In the genomic region with DNA sequence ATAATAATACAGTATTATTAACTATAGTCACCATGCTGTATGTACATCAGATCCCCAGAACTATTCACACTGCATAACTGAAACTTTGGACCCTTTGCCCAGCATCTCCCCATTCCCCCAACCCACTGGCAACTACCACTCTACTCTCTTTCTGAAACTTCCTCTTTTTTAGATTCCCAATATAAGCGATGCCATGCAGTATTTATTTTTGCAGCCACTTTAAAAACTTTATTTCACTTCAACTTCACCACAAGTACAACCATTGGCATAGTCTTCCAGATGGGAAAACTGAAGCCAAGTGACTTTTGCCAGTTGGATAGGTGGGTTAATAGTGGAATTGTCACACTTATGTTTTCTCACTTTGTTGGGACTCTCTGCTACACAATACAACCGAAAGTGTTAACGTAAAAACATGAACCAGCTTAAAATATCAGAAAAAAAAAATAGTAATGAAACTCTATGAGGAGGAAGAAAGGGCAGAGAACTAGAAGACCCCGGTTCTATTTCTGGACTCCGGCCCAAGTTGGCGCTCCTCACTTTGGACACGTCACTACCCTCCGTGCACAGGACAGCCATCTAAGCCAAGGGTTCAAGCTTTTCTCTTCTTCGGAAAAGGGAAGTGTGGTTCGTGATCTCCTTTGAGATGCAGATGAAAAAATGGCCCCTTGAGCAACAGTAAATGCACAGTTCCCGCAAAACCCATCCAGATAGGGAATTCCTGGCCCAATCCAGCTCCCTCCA, we compare ENCODE assay signal across 8 cellular contexts. TPM values are rescaled to one million over a fixed set of nuclear protein-coding genes. Genes with fewer than 3 reads are reported as not detected.
DNase-seq lines count a peak whose midpoint lies in the region; ATAC-seq and TF ChIP-seq lines count a peak whose summit lies in the region.

No MANE protein-coding gene starts in this region.

- H4K20me1 ChIP-seq in HCT116 (ENCODE audit: insufficient read depth) (no peaks in the 10 kb centered on the region), osteoblast (ENCODE audit: insufficient read depth, low read length) (no peaks in the 10 kb centered on the region)

- H3K4me1 Mint-ChIP-seq in effector memory CD8-positive, alpha-beta T cell (ENCODE audit: low read depth in 2 of 2) = peaks cover 15% of the 10 kb centered on the region in 2 donors

- TF ChIP-seq POLR2A in HCT116 (IDR thresholded peaks at IDR 0.05; ENCODE audit: borderline replicate concordance, extremely low read depth, insufficient read depth, insufficient read length) = no peak
- TF ChIP-seq POLR2A in Peyer's patch (IDR thresholded peaks at IDR 0.05) = no peak

- no peaks in the 10 kb centered on the region for H3K27me3 Mint-ChIP-seq in effector memory CD8-positive, alpha-beta T cell

- H3K4me3 ChIP-seq in HCT116 (replicated peaks in 1 of 2; ENCODE audit: low read depth in 1 of 2, low read length in 2 of 2) (peak overlapping the region; percentile 87 to 98), Peyer's patch (peak overlapping the region; percentile 45 to 77 (median 64)), osteoblast (ENCODE audit: insufficient read depth, low read length) (peak overlapping the region; percentile 90)

- no peaks in the 10 kb centered on the region for H3K9me2 ChIP-seq in HCT116 (ENCODE audit: insufficient read depth)

- H3K79me2 ChIP-seq in HCT116 (ENCODE audit: insufficient read depth, low read length) (peaks cover 43% of the 10 kb centered on the region), osteoblast (ENCODE audit: insufficient read depth, low read length) (peaks cover 36% of the 10 kb centered on the region)

- peak overlapping the region; percentile 73 to 88 for H3K4me3 Mint-ChIP-seq in effector memory CD8-positive, alpha-beta T cell

- RAD21 ChIA-PET in HCT116 (lab: Charles Lee; ENCODE audit: low non-redundant PET in 1 of 2, low total read pairs in 2 of 2, uncharacterized antibody in 2 of 2, unreplicated experiment in 2 of 2) = no interaction called here

- no peak for TF ChIP-seq RAD21 in HCT116 (IDR thresholded peaks at IDR 0.05; ENCODE audit: low read depth)

- TSS peak; percentile 72 for BruUV-seq in HCT116 (replicated peaks; lab: Mats Ljungman, UMichigan)

- H3K9me3 Mint-ChIP-seq in effector memory CD8-positive, alpha-beta T cell = no peaks in the 10 kb centered on the region

- H3K36me3 ChIP-seq in HCT116 (ENCODE audit: control insufficient read depth in 1 of 2, insufficient read depth in 2 of 2, low read length in 2 of 2) (peaks cover 15 to 25% of the 10 kb centered on the region in 2 experiments), Peyer's patch (no peaks in the 10 kb centered on the region), osteoblast (ENCODE audit: insufficient read depth, low read length) (peaks cover 7% of the 10 kb centered on the region)

- ATAC-seq in HCT116 (peak; percentile 18), GM19397 (IDR thresholded peaks at IDR 0.05; ENCODE audit: unreplicated experiment) (no peak)
- ATAC-seq in effector memory CD8-positive, alpha-beta T cell (replicated peaks) = no peak

- H3K4me1 ChIP-seq in HCT116 (ENCODE audit: control insufficient read depth in 1 of 2, insufficient read depth in 2 of 2, low read length in 2 of 2) = peaks cover 4 to 11% of the 10 kb centered on the region in 2 experiments; a peak in 3 of 4 replicates
- peaks cover 0 to 4% (median 0%) of the 10 kb centered on the region in 4 donors for H3K4me1 ChIP-seq in Peyer's patch
- H3K4me1 ChIP-seq in osteoblast (ENCODE audit: insufficient read depth, low read length) = peaks cover 8% of the 10 kb centered on the region

- intact Hi-C loops in HCT116 (cut with micrococcal nuclease) = no loop called here

- H3K4me2 ChIP-seq in HCT116 (ENCODE audit: low read length) (peak overlapping the region; percentile 83), osteoblast (ENCODE audit: insufficient read depth, low read length) (peak overlapping the region; percentile 94)

- H3K9ac ChIP-seq in HCT116 (ENCODE audit: low read length) = peak overlapping the region; percentile 97

- H2AFZ ChIP-seq in HCT116 (ENCODE audit: low read depth, low read length, poor library complexity, severe bottlenecking) = peak overlapping the region; percentile 90
- peak overlapping the region; percentile 97 for H2AFZ ChIP-seq in osteoblast (ENCODE audit: low read length)

- POLR2A ChIA-PET in HCT116 (lab: Charles Lee) = no interaction called here

- CTCF ChIA-PET in HCT116 (lab: Charles Lee) = interaction anchor here (0.9 kb wide), 1 partner anchor 9 kb away, joined by 3 read pairs; no protein-coding TSS in a partner anchor

- H3K27me3 ChIP-seq in HCT116 (ENCODE audit: insufficient read depth, low read length) (no peaks in the 10 kb centered on the region), Peyer's patch (no peaks in the 10 kb centered on the region), osteoblast (ENCODE audit: insufficient read depth, low read length) (no peaks in the 10 kb centered on the region)

- peak overlapping the region; percentile 92 for H3K27ac Mint-ChIP-seq in effector memory CD8-positive, alpha-beta T cell

- H3K27ac ChIP-seq in HCT116 (ENCODE audit: low read depth, low read length) (peak overlapping the region; percentile 70), Peyer's patch (no peak overlapping the region), osteoblast (ENCODE audit: low read depth, low read length) (peak overlapping the region; percentile 52)

- peaks cover 7% of the 10 kb centered on the region for H3K36me3 Mint-ChIP-seq in effector memory CD8-positive, alpha-beta T cell (ENCODE audit: insufficient read depth)

- no peak for TF ChIP-seq CTCF in HCT116 (IDR thresholded peaks at IDR 0.05 in 2 of 3, conservative IDR thresholded peaks at IDR 0.05 in 1 of 3; ENCODE audit: borderline replicate concordance in 1 of 3, insufficient read depth in 1 of 3, low read depth in 2 of 3, low read length in 2 of 3)
- TF ChIP-seq CTCF in Peyer's patch (IDR thresholded peaks at IDR 0.05) = no peak
- TF ChIP-seq CTCF in osteoblast (IDR thresholded peaks at IDR 0.05; ENCODE audit: extremely low read depth, low read depth, low read length) = no peak

- H3K9me3 ChIP-seq in HCT116 (ENCODE audit: control insufficient read depth in 1 of 2, insufficient read depth in 1 of 2, low read depth in 1 of 2, low read length in 2 of 2) = no peaks in the 10 kb centered on the region
- H3K9me3 ChIP-seq in Peyer's patch = no peaks in the 10 kb centered on the region
- H3K9me3 ChIP-seq in osteoblast (ENCODE audit: low read depth, low read length) = no peaks in the 10 kb centered on the region

- peak; percentile 52 for DNase-seq in EL
- DNase-seq in HCT116 (ENCODE audit: low read depth, low spot score) = no peak
- no peak for DNase-seq in Peyer's patch
- no peak for DNase-seq in effector memory CD8-positive, alpha-beta T cell
- DNase-seq in osteoblast (ENCODE audit: insufficient read length, low spot score, missing footprints) = no peak
- DNase-seq in KG1 (lab: John Stamatoyannopoulos, UW) = no peak
- DNase-seq in activated effector memory CD4-positive, alpha-beta T cell treated with anti-CD3 and anti-CD28 coated beads, Interleukin-2, amount 50 U/mL, for 16 hours = no peak

TF ChIP-seq in HCT116, 20 proteins besides CTCF, POLR2A, EP300 and RAD21:
- TF ChIP-seq YY1 (IDR thresholded peaks at IDR 0.05; ENCODE audit: extremely low read depth, insufficient replicate concordance, low read depth, low read length) (no peak), ZNF274 (IDR thresholded peaks at IDR 0.05; ENCODE audit: low read depth, low read length) (no peak), ELF1 (IDR thresholded peaks at IDR 0.05; ENCODE audit: borderline replicate concordance, low read depth) (no peak), ZFX (IDR thresholded peaks at IDR 0.05) (no peak), SRF (IDR thresholded peaks at IDR 0.05; ENCODE audit: low read depth) (no peak), EZH2 (IDR thresholded peaks at IDR 0.05) (no peak), FOSL1 (IDR thresholded peaks at IDR 0.05; ENCODE audit: low read depth) (no peak), CEBPB (IDR thresholded peaks at IDR 0.05; ENCODE audit: low read depth) (no peak), SP1 (IDR thresholded peaks at IDR 0.05; ENCODE audit: low read depth) (no peak), JUND (IDR thresholded peaks at IDR 0.05) (no peak), POLR2AphosphoS5 (IDR thresholded peaks at IDR 0.05; ENCODE audit: low read depth, low read length) (no peak)
- TF ChIP-seq, protein P1, sequence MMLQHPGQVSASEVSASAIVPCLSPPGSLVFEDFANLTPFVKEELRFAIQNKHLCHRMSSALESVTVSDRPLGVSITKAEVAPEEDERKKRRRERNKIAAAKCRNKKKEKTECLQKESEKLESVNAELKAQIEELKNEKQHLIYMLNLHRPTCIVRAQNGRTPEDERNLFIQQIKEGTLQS (IDR thresholded peaks at IDR 0.05) = no peak

RNA-seq across cellular contexts. Expression of a gene that starts 0.7 kb away (rescaled TPM):
- total RNA-seq in HCT116 (2021; ENCODE audit: unreplicated experiment) (33.3 TPM), Peyer's patch (10 to 100 TPM in 1 of 4 donors, 1 to 10 TPM in 1, under 1 TPM in 1, not detected in 1; 0.85 to 23.9 (median 1.1) TPM), osteoblast (1.8 and 2.7 TPM in 2 replicates)
- 16.3 and 20.8 TPM in 2 replicates for polyA plus RNA-seq in HCT116 (2012)

Comparison
In these comparisons a context has a peak if more than half of its experiments do, and no peak if none do; other contexts are left out.
1. H3K27ac ChIP-seq: peak in HCT116 (single experiment) and osteoblast (single experiment); none in Peyer's patch (0 of 4).
2. Peak in every context shown above with its lines, with median percentiles within 50 percentile points of each other: H3K4me3 ChIP-seq.